13 cellular contexts compared by ENCODE assay signal in the genomic region with DNA sequence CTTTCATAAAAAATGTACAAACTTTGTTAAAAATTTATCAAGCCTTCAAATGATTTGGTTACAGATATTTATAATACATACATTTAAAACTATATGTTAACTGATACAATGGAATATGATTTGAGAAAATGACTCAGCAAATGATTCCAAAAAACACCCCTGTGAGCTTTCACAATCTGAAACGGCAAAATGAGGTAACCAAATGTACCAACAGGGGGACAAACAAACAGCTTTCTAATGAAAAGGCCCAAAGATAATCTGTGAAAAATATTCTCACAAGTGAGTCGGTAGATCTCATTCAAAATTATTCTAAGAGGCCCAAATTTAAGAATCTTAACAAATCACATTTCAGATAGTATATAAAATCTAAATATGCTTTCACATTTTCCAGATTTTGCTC.
"Had no signal": no experiment of that assay in that cellular context is flagged by ENCODE, and none has a peak within 500 bp of the region (broad histone marks: within the 10 kb centered on the region; RNA-seq: fewer than 3 reads in every experiment).

No MANE protein-coding gene starts in this region.

- DNase-seq: activated CD4-positive, alpha-beta T cell treated with anti-CD3 and anti-CD28 coated beads for 4 hours; activated effector memory CD4-positive, alpha-beta T cell treated with anti-CD3 and anti-CD28 coated beads, Interleukin-2, amount 50 U/mL, for 16 hours; aorta; caudate nucleus; cortex of kidney; effector memory CD4-positive, alpha-beta T cell; erythroblast; nephron progenitor cell; stimulated activated CD4-positive, alpha-beta T cell treated with anti-CD3 and anti-CD28 coated beads, Interleukin-4, amount 100 ng/mL, for 24 hours; upper lobe of right lung had no signal

- H3K4me3 ChIP-seq: upper lobe of right lung had no signal

- H3K4me1 Mint-ChIP-seq: nephron progenitor cell had no signal

- H3K4me3 Mint-ChIP-seq: nephron progenitor cell; stimulated activated naive CD8-positive, alpha-beta T cell treated with anti-CD3 and anti-CD28 coated beads, Interleukin-15, Interleukin-2, amounts not matched to agents 100 ng/mL and 50 ng/mL, for 24 hours; T-helper 1 cell treated with Interleukin-12 subunit alpha and Interleukin-12 subunit beta and Interleukin-4 antibody, amounts not matched to agents 30 μg/mL and 1 μg/mL, for 36 hours had no signal

- H3K27ac ChIP-seq: upper lobe of right lung had no signal

- H3K4me1 ChIP-seq: upper lobe of right lung had no signal

- H3K27me3 ChIP-seq: upper lobe of right lung had no signal

- H3K27ac Mint-ChIP-seq: T-helper 1 cell treated with Interleukin-12 subunit alpha and Interleukin-12 subunit beta and Interleukin-4 antibody, amounts not matched to agents 30 μg/mL and 1 μg/mL, for 36 hours had no signal

- H3K9me3 Mint-ChIP-seq: activated naive CD4-positive, alpha-beta T cell treated with anti-CD3 and anti-CD28 coated beads, Interleukin-2, amount 50 U/mL, for 72 hours; nephron progenitor cell; stimulated activated naive CD8-positive, alpha-beta T cell treated with anti-CD3 and anti-CD28 coated beads, Interleukin-15, Interleukin-2, amounts not matched to agents 100 ng/mL and 50 ng/mL, for 24 hours; T-helper 1 cell treated with Interleukin-12 subunit alpha and Interleukin-12 subunit beta and Interleukin-4 antibody, amounts not matched to agents 30 μg/mL and 1 μg/mL, for 36 hours had no signal

- H3K27me3 Mint-ChIP-seq: stimulated activated naive CD8-positive, alpha-beta T cell treated with anti-CD3 and anti-CD28 coated beads, Interleukin-15, Interleukin-2, amounts not matched to agents 100 ng/mL and 50 ng/mL, for 24 hours had no signal

- H3K9me3 ChIP-seq: upper lobe of right lung had no signal

- H3K36me3 Mint-ChIP-seq: activated naive CD4-positive, alpha-beta T cell treated with anti-CD3 and anti-CD28 coated beads, Interleukin-2, amount 50 U/mL, for 72 hours had no signal
